In genomic region chr11:102622258-102622657, GRCh38 we compare ENCODE assay signal across 27 cellular contexts. TPM values are rescaled to one million over a fixed set of nuclear protein-coding genes. Genes with fewer than 3 reads are reported as not detected.
"Had no signal": no experiment of that assay in that cellular context is flagged by ENCODE, and none has a peak within 500 bp of the region (broad histone marks: within the 10 kb centered on the region; RNA-seq: fewer than 3 reads in every experiment).

No MANE protein-coding gene starts in this region.

- H3K36me3 Mint-ChIP-seq: activated naive CD4-positive, alpha-beta T cell treated with anti-CD3 and anti-CD28 coated beads, Interleukin-2, amount 10 ng/mL, durations not matched to agents 7 days and 5 days; activated naive CD8-positive, alpha-beta T cell treated with anti-CD3 and anti-CD28 coated beads, Interleukin-2, amount 10 ng/mL, durations not matched to agents 7 days and 5 days had no signal

- H3K4me1 ChIP-seq: adrenal gland, breast epithelium had no signal

- H3K36me3 ChIP-seq: adrenal gland, breast epithelium, SJSA1 had no signal

- H3K27ac ChIP-seq: adrenal gland, breast epithelium, SJSA1 had no signal

- H3K27ac Mint-ChIP-seq: activated CD8-positive, alpha-beta T cell treated with anti-CD3 and anti-CD28 coated beads for 36 hours; activated naive CD4-positive, alpha-beta T cell treated with anti-CD3 and anti-CD28 coated beads, Interleukin-2, amount 10 ng/mL, durations not matched to agents 7 days and 5 days; activated naive CD8-positive, alpha-beta T cell treated with anti-CD3 and anti-CD28 coated beads, Interleukin-2, amount 10 ng/mL, durations not matched to agents 7 days and 5 days; activated T-cell treated with anti-CD3 and anti-CD28 coated beads, Interleukin-2, amount 50 U/mL, for 72 hours; activated T-helper 2 cell treated with anti-CD3 and anti-CD28 coated beads, Interferon-gamma antibody, Interleukin-2, Interleukin-4, amounts not matched to agents 10 μg/mL and 5 μg/mL and 100 μg/mL, durations not matched to agents 14 hours and 24 hours and 36 hours; T-helper 1 cell treated with Interleukin-12 subunit alpha and Interleukin-12 subunit beta and Interleukin-4 antibody, amounts not matched to agents 30 μg/mL and 1 μg/mL, for 36 hours had no signal

- H3K9me3 ChIP-seq: adrenal gland, breast epithelium, SJSA1 had no signal

- H3K9me3 Mint-ChIP-seq: activated CD8-positive, alpha-beta T cell treated with anti-CD3 and anti-CD28 coated beads for 36 hours; activated naive CD4-positive, alpha-beta T cell treated with anti-CD3 and anti-CD28 coated beads, Interleukin-2, amount 10 ng/mL, durations not matched to agents 7 days and 5 days; activated naive CD8-positive, alpha-beta T cell treated with anti-CD3 and anti-CD28 coated beads, Interleukin-2, amount 10 ng/mL, durations not matched to agents 7 days and 5 days; activated T-cell treated with anti-CD3 and anti-CD28 coated beads, Interleukin-2, amount 50 U/mL, for 72 hours; activated T-helper 2 cell treated with anti-CD3 and anti-CD28 coated beads, Interferon-gamma antibody, Interleukin-2, Interleukin-4, amounts not matched to agents 10 μg/mL and 5 μg/mL and 100 μg/mL, durations not matched to agents 14 hours and 24 hours and 36 hours; T-helper 1 cell treated with Interleukin-12 subunit alpha and Interleukin-12 subunit beta and Interleukin-4 antibody, amounts not matched to agents 30 μg/mL and 1 μg/mL, for 36 hours had no signal

- H3K27me3 ChIP-seq: breast epithelium, SJSA1 had no signal

- DNase-seq: activated CD4-positive, alpha-beta T cell treated with anti-CD3 and anti-CD28 coated beads for 4 hours; activated CD8-positive, alpha-beta memory T cell treated with anti-CD3 and anti-CD28 coated beads, Interleukin-2, amount 50 U/mL, for 4 hours; activated CD8-positive, alpha-beta T cell treated with anti-CD3 and anti-CD28 coated beads for 36 hours; activated gamma-delta T cell treated with Interleukin-2 at 50 U/mL for 16 hours; activated naive CD4-positive, alpha-beta T cell treated with anti-CD3 and anti-CD28 coated beads, Interleukin-2, amount 10 ng/mL, durations not matched to agents 7 days and 5 days; activated naive CD8-positive, alpha-beta T cell treated with anti-CD3 and anti-CD28 coated beads, Interleukin-2, amount 10 ng/mL, durations not matched to agents 7 days and 5 days; activated T-cell treated with anti-CD3 and anti-CD28 coated beads, Interleukin-2, amount 50 U/mL, for 72 hours; adrenal gland; anterior cingulate cortex; caudate nucleus; KG1; NCI-H1092 treated with DMSO at 0.1 percent for 48 hours; NCI-H1417 treated with DMSO at 0.1 percent for 48 hours; NCI-H1694; NCI-H2081; NCI-H510A treated with DMSO at 0.1 percent for 48 hours; PC-3; SHP77 had no signal

- FAIRE-seq: RCC 7860 had no signal

- ATAC-seq: activated CD4-positive, CD25-positive, alpha-beta regulatory T cell treated with anti-CD3 and anti-CD28 coated beads, Interleukin-2, amount 50 U/mL, for 24 hours; activated CD8-positive, alpha-beta T cell treated with anti-CD3 and anti-CD28 coated beads for 36 hours; activated T-cell treated with anti-CD3 and anti-CD28 coated beads, Interleukin-2, amount 50 U/mL, for 72 hours; PC-3; SK-N-SH treated with all-trans-retinoic acid at 6 μM for 48 hours had no signal

- H3K4me3 ChIP-seq: adrenal gland, breast epithelium, SJSA1 had no signal

RNA-seq across cellular contexts. Expression of gene MMP20, which starts 2.9 kb away (rescaled TPM):
- total RNA-seq: activated CD8-positive, alpha-beta T cell treated with anti-CD3 and anti-CD28 coated beads for 36 hours; activated naive CD8-positive, alpha-beta T cell treated with anti-CD3 and anti-CD28 coated beads, Interleukin-2, amount 10 ng/mL, durations not matched to agents 7 days and 5 days; activated T-cell treated with anti-CD3 and anti-CD28 coated beads, Interleukin-2, amount 50 U/mL, for 72 hours; activated T-helper 2 cell treated with anti-CD3 and anti-CD28 coated beads, Interferon-gamma antibody, Interleukin-2, Interleukin-4, amounts not matched to agents 10 μg/mL and 5 μg/mL and 100 μg/mL, durations not matched to agents 14 hours and 24 hours and 36 hours; adrenal gland; LHCN-M2; MCF 10A; PC-3; SJSA1 had no signal
- polyA plus RNA-seq: adrenal gland had no signal
